ENCODE assay signal across 33 cellular contexts in genomic region chr4:63869370-63869769, GRCh38.
"Had no signal": no experiment of that assay in that cellular context is flagged by ENCODE, and none has a peak within 500 bp of the region (broad histone marks: within the 10 kb centered on the region; RNA-seq: fewer than 3 reads in every experiment).

No MANE protein-coding gene starts in this region.

- H3K4me3 Mint-ChIP-seq: activated CD4-positive, alpha-beta memory T cell treated with anti-CD3 and anti-CD28 coated beads for 36 hours; activated CD4-positive, alpha-beta T cell treated with anti-CD3 and anti-CD28 coated beads for 36 hours; activated CD4-positive, alpha-beta T cell treated with anti-CD3 and anti-CD28 coated beads, Interleukin-2, amount 10 ng/mL, durations not matched to agents 24 days and 14 days; activated CD8-positive, alpha-beta memory T cell treated with anti-CD3 and anti-CD28 coated beads, Interleukin-2, amount 10 ng/mL, durations not matched to agents 7 days and 5 days; activated CD8-positive, alpha-beta T cell treated with anti-CD3 and anti-CD28 coated beads, Interleukin-2, amount 10 ng/mL, durations not matched to agents 7 days and 5 days; activated naive CD4-positive, alpha-beta T cell treated with anti-CD3 and anti-CD28 coated beads for 36 hours; activated naive CD4-positive, alpha-beta T cell treated with anti-CD3 and anti-CD28 coated beads, Interleukin-2, amount 50 U/mL, for 24 hours; activated naive CD8-positive, alpha-beta T cell treated with anti-CD3 and anti-CD28 coated beads for 36 hours; activated naive CD8-positive, alpha-beta T cell treated with anti-CD3 and anti-CD28 coated beads, Interleukin-2, amount 50 U/mL, for 24 hours; activated T-helper 1 cell treated with anti-CD3 and anti-CD28 coated beads, Interleukin-12 subunit alpha, Interleukin-12 subunit beta, Interleukin-2, Interleukin-4 antibody, amounts not matched to agents 30 ng/mL and 10 ng/mL and 1 ng/mL, durations not matched to agents 14 hours and 24 hours and 36 hours; effector memory CD8-positive, alpha-beta T cell had no signal

- H3K27ac Mint-ChIP-seq: activated CD4-positive, alpha-beta memory T cell treated with anti-CD3 and anti-CD28 coated beads for 36 hours; activated CD4-positive, alpha-beta T cell treated with anti-CD3 and anti-CD28 coated beads for 36 hours; activated CD4-positive, alpha-beta T cell treated with anti-CD3 and anti-CD28 coated beads, Interleukin-2, amount 10 ng/mL, durations not matched to agents 24 days and 14 days; activated CD8-positive, alpha-beta memory T cell treated with anti-CD3 and anti-CD28 coated beads, Interleukin-2, amount 10 ng/mL, durations not matched to agents 7 days and 5 days; activated CD8-positive, alpha-beta T cell treated with anti-CD3 and anti-CD28 coated beads, Interleukin-2, amount 10 ng/mL, durations not matched to agents 7 days and 5 days; activated naive CD4-positive, alpha-beta T cell treated with anti-CD3 and anti-CD28 coated beads for 36 hours; activated naive CD4-positive, alpha-beta T cell treated with anti-CD3 and anti-CD28 coated beads, Interleukin-2, amount 50 U/mL, for 24 hours; activated naive CD8-positive, alpha-beta T cell treated with anti-CD3 and anti-CD28 coated beads for 36 hours; activated naive CD8-positive, alpha-beta T cell treated with anti-CD3 and anti-CD28 coated beads, Interleukin-2, amount 50 U/mL, for 24 hours; activated T-helper 1 cell treated with anti-CD3 and anti-CD28 coated beads, Interleukin-12 subunit alpha, Interleukin-12 subunit beta, Interleukin-2, Interleukin-4 antibody, amounts not matched to agents 30 ng/mL and 10 ng/mL and 1 ng/mL, durations not matched to agents 14 hours and 24 hours and 36 hours; activated T-helper 2 cell treated with anti-CD3 and anti-CD28 coated beads, Interferon-gamma antibody, Interleukin-2, Interleukin-4, amounts not matched to agents 10 μg/mL and 5 μg/mL and 100 μg/mL, durations not matched to agents 14 hours and 24 hours and 36 hours; effector memory CD8-positive, alpha-beta T cell had no signal

- H3K27ac ChIP-seq: adrenal gland, body of pancreas, epithelial cell of prostate, esophagus squamous epithelium, gastroesophageal sphincter, heart right ventricle had no signal

- DNase-seq: activated CD4-positive, alpha-beta memory T cell treated with anti-CD3 and anti-CD28 coated beads for 36 hours; activated CD4-positive, alpha-beta T cell treated with anti-CD3 and anti-CD28 coated beads for 36 hours; activated CD4-positive, alpha-beta T cell treated with anti-CD3 and anti-CD28 coated beads, Interleukin-2, amount 10 ng/mL, durations not matched to agents 24 days and 14 days; activated CD4-positive, CD25-positive, alpha-beta regulatory T cell; activated CD4-positive, CD25-positive, alpha-beta regulatory T cell treated with anti-CD3 and anti-CD28 coated beads, Interleukin-2, amount 50 U/mL, for 72 hours; activated CD8-positive, alpha-beta memory T cell treated with anti-CD3 and anti-CD28 coated beads, Interleukin-2, amount 10 ng/mL, durations not matched to agents 7 days and 5 days; activated CD8-positive, alpha-beta memory T cell treated with anti-CD3 and anti-CD28 coated beads, Interleukin-2, amount 50 U/mL, for 4 hours; activated CD8-positive, alpha-beta T cell treated with anti-CD3 and anti-CD28 coated beads, Interleukin-2, amount 10 ng/mL, durations not matched to agents 7 days and 5 days; activated effector memory CD4-positive, alpha-beta T cell treated with anti-CD3 and anti-CD28 coated beads, Interleukin-2, amount 50 U/mL, for 16 hours; activated naive CD4-positive, alpha-beta T cell treated with anti-CD3 and anti-CD28 coated beads for 36 hours; activated naive CD8-positive, alpha-beta T cell treated with anti-CD3 and anti-CD28 coated beads for 36 hours; activated naive CD8-positive, alpha-beta T cell treated with anti-CD3 and anti-CD28 coated beads, Interleukin-2, amount 50 U/mL, for 24 hours; activated T-cell treated with anti-CD3 and anti-CD28 coated beads, Interleukin-2, amount 50 U/mL, for 1 hour; activated T-cell treated with anti-CD3 and anti-CD28 coated beads, Interleukin-2, amount 50 U/mL, for 48 hours; adrenal gland; amygdala; aorta; body of pancreas; caudate nucleus; cortex of kidney; dermis blood vessel endothelial cell; effector CD4-positive, alpha-beta T cell; effector memory CD8-positive, alpha-beta T cell; esophagus squamous epithelium; foreskin melanocyte; heart right ventricle; T-helper 2 cell had no signal

- FAIRE-seq: colon had no signal

- H3K4me3 ChIP-seq: adrenal gland, body of pancreas, esophagus squamous epithelium, gastroesophageal sphincter, heart right ventricle had no signal

- H3K9me3 Mint-ChIP-seq: activated CD4-positive, alpha-beta T cell treated with anti-CD3 and anti-CD28 coated beads, Interleukin-2, amount 10 ng/mL, durations not matched to agents 24 days and 14 days; activated naive CD4-positive, alpha-beta T cell treated with anti-CD3 and anti-CD28 coated beads, Interleukin-2, amount 50 U/mL, for 24 hours had no signal

- H3K9me3 ChIP-seq: adrenal gland, body of pancreas, esophagus squamous epithelium, gastroesophageal sphincter had no signal

- H3K4me1 Mint-ChIP-seq: activated CD4-positive, alpha-beta T cell treated with anti-CD3 and anti-CD28 coated beads for 36 hours; activated CD4-positive, alpha-beta T cell treated with anti-CD3 and anti-CD28 coated beads, Interleukin-2, amount 10 ng/mL, durations not matched to agents 24 days and 14 days; activated CD8-positive, alpha-beta memory T cell treated with anti-CD3 and anti-CD28 coated beads, Interleukin-2, amount 10 ng/mL, durations not matched to agents 7 days and 5 days; activated naive CD4-positive, alpha-beta T cell treated with anti-CD3 and anti-CD28 coated beads, Interleukin-2, amount 50 U/mL, for 24 hours; activated naive CD8-positive, alpha-beta T cell treated with anti-CD3 and anti-CD28 coated beads for 36 hours; activated naive CD8-positive, alpha-beta T cell treated with anti-CD3 and anti-CD28 coated beads, Interleukin-2, amount 50 U/mL, for 24 hours had no signal

- ATAC-seq: activated CD4-positive, alpha-beta T cell treated with anti-CD3 and anti-CD28 coated beads for 36 hours; activated CD8-positive, alpha-beta memory T cell treated with anti-CD3 and anti-CD28 coated beads, Interleukin-2, amount 10 ng/mL, durations not matched to agents 7 days and 5 days; activated CD8-positive, alpha-beta T cell treated with anti-CD3 and anti-CD28 coated beads, Interleukin-2, amount 10 ng/mL, durations not matched to agents 7 days and 5 days; activated naive CD8-positive, alpha-beta T cell treated with anti-CD3 and anti-CD28 coated beads, Interleukin-2, amount 50 U/mL, for 24 hours; body of pancreas; effector memory CD8-positive, alpha-beta T cell; gastroesophageal sphincter; heart right ventricle had no signal

- H3K27me3 ChIP-seq: adrenal gland, body of pancreas, esophagus squamous epithelium, gastroesophageal sphincter, heart right ventricle had no signal

- H3K4me1 ChIP-seq: adrenal gland, body of pancreas, esophagus squamous epithelium, gastroesophageal sphincter, heart right ventricle had no signal

- H3K36me3 Mint-ChIP-seq: activated CD4-positive, alpha-beta memory T cell treated with anti-CD3 and anti-CD28 coated beads for 36 hours; activated CD8-positive, alpha-beta memory T cell treated with anti-CD3 and anti-CD28 coated beads, Interleukin-2, amount 10 ng/mL, durations not matched to agents 7 days and 5 days; activated naive CD4-positive, alpha-beta T cell treated with anti-CD3 and anti-CD28 coated beads, Interleukin-2, amount 50 U/mL, for 24 hours; activated naive CD8-positive, alpha-beta T cell treated with anti-CD3 and anti-CD28 coated beads for 36 hours had no signal

- H3K36me3 ChIP-seq: adrenal gland, esophagus squamous epithelium, gastroesophageal sphincter, heart right ventricle had no signal

- H3K27me3 Mint-ChIP-seq: activated CD4-positive, alpha-beta memory T cell treated with anti-CD3 and anti-CD28 coated beads for 36 hours; activated CD4-positive, alpha-beta T cell treated with anti-CD3 and anti-CD28 coated beads for 36 hours; activated CD4-positive, alpha-beta T cell treated with anti-CD3 and anti-CD28 coated beads, Interleukin-2, amount 10 ng/mL, durations not matched to agents 24 days and 14 days; activated CD8-positive, alpha-beta memory T cell treated with anti-CD3 and anti-CD28 coated beads, Interleukin-2, amount 10 ng/mL, durations not matched to agents 7 days and 5 days; activated naive CD4-positive, alpha-beta T cell treated with anti-CD3 and anti-CD28 coated beads, Interleukin-2, amount 50 U/mL, for 24 hours; activated naive CD8-positive, alpha-beta T cell treated with anti-CD3 and anti-CD28 coated beads for 36 hours; activated naive CD8-positive, alpha-beta T cell treated with anti-CD3 and anti-CD28 coated beads, Interleukin-2, amount 50 U/mL, for 24 hours; effector memory CD8-positive, alpha-beta T cell had no signal
